In the genomic region with DNA sequence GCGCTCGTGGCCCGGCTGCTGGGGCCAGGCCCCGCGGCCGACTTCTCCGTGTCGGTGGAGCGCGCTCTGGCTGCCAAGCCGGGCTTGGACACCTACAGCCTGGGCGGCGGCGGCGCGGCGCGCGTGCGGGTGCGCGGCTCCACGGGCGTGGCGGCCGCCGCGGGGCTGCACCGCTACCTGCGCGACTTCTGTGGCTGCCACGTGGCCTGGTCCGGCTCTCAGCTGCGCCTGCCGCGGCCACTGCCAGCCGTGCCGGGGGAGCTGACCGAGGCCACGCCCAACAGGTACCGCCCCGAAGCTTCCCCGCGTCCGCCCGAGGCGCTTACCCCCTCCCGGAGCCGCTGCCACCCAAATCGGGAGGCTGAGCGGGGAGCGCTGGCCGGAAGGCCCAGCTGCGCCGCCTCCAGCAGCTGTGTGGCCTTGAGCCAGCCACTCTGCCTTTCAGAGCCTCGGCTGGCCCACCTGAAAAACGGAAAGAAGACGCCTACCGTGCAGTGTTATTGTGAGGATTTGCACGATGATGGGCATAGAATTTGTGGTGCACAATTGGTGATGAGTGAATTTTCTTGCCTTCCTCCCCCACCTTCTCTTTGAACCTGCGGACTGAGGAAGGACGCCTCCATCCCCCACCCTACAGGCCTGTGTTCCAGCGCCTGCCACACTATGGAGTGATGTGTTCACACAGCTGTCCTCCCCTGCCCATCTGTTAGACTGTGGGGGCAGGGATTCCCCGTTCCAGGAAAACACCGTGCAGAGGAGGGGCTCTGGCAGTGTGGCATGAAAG, we compare ENCODE assay signal across 8 cellular contexts. TPM values are rescaled to one million over a fixed set of nuclear protein-coding genes. Genes with fewer than 3 reads are reported as not detected.
DNase-seq lines count a peak whose midpoint lies in the region; ATAC-seq and TF ChIP-seq lines count a peak whose summit lies in the region.

No MANE protein-coding gene starts in this region.

- H3K36me3 ChIP-seq in mucosa of descending colon (ENCODE audit: low read depth) = no peaks in the 10 kb centered on the region

- TF ChIP-seq CTCF in epithelial cell of proximal tubule (conservative IDR thresholded peaks at IDR 0.05; ENCODE audit: low read depth, low read length) (no peak), mucosa of descending colon (IDR thresholded peaks at IDR 0.05) (no peak)

- H3K9me3 ChIP-seq in mucosa of descending colon = no peaks in the 10 kb centered on the region

- intact Hi-C loops in mucosa of descending colon (cut with DNase I, micrococcal nuclease) = no loop called here

- DNase-seq in COLO829 (ENCODE audit: low spot score) (peak; percentile 83), NOMO-1 treated with DMSO at 0.1 percent for 48 hours (lab: John Stamatoyannopoulos, UW; ENCODE audit: unreplicated experiment) (peak; percentile 38), activated T-cell treated with anti-CD3 and anti-CD28 coated beads for 24 hours (ENCODE audit: low read depth) (peak; percentile 66), epithelial cell of proximal tubule (ENCODE audit: low read depth) (no peak), mucosa of descending colon (peak; percentile 84 to 93 (median 91))
- DNase-seq in stimulated activated CD8-positive, alpha-beta memory T cell treated with anti-CD3 and anti-CD28 coated beads, Interleukin-7, amount 100 ng/mL, for 24 hours (ENCODE audit: low read depth) = peak; percentile 40

- H3K4me3 ChIP-seq in epithelial cell of proximal tubule (ENCODE audit: low read depth, low read length) (peak overlapping the region; percentile 86), mucosa of descending colon (peak overlapping the region; percentile 72)

- peaks cover 22% of the 10 kb centered on the region for H3K4me1 ChIP-seq in mucosa of descending colon (ENCODE audit: low read depth)

- peak; percentile 62 for ATAC-seq in GM19467 (IDR thresholded peaks at IDR 0.05; ENCODE audit: unreplicated experiment)
- ATAC-seq in HG03565 (IDR thresholded peaks at IDR 0.05; ENCODE audit: unreplicated experiment) = peak; percentile 39
- ATAC-seq in mucosa of descending colon = peak; percentile 70

RNA-seq across cellular contexts. Expression of a gene that starts 0.5 kb away (rescaled TPM):
- total RNA-seq in epithelial cell of proximal tubule (25.2 and 28.8 TPM in 2 replicates), mucosa of descending colon (10 to 100 TPM; 28.9 to 51.8 (median 35.6) TPM)

RNA-seq across cellular contexts. Expression of a gene that starts 16.2 kb away (rescaled TPM):
- total RNA-seq in epithelial cell of proximal tubule (0.75 and 0.94 TPM in 2 replicates), mucosa of descending colon (1 to 10 TPM; 1.5 to 2.5 (median 1.7) TPM)

RNA-seq across cellular contexts. Expression of a gene that starts 25.4 kb away (rescaled TPM):
- 49.4 and 58.2 TPM in 2 replicates for total RNA-seq in epithelial cell of proximal tubule
- 10 to 100 TPM; 74.5 to 98.7 (median 87.8) TPM for total RNA-seq in mucosa of descending colon

RNA-seq across cellular contexts. Expression of a gene that starts 30.3 kb away (rescaled TPM):
- 15.7 and 47.6 TPM in 2 replicates for total RNA-seq in epithelial cell of proximal tubule
- total RNA-seq in mucosa of descending colon = 100 to 1,000 TPM in 2 of 3 donors, 10 to 100 TPM in 1; 69.6 to 110 (median 103) TPM

RNA-seq across cellular contexts. Expression of a gene that starts 41.0 kb away (rescaled TPM):
- total RNA-seq in epithelial cell of proximal tubule (23.8 and 25.9 TPM in 2 replicates), mucosa of descending colon (1 to 10 TPM; 1.9 to 6.4 (median 3.1) TPM)
